8 cellular contexts compared by ENCODE assay signal in the genomic region with DNA sequence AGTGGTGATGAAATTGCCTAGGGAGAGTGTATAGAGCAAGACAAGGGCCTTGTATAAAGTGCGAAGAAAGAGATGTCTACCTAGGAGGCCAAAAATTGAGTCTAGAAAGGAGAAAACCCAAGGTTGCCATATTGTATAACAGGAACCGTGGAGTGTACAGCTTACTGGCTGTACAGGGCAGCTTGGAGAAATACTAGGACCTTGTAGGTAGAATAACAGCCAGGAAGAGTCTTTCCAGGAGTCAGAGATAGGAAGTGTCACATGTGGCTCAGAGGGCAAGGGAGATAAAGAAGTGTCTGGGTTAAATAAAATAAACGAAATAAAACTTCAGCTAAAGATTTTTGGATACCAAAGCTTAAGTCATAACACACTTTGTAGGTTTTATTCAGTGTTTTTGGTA.
"Had no signal": no experiment of that assay in that cellular context is flagged by ENCODE, and none has a peak within 500 bp of the region (broad histone marks: within the 10 kb centered on the region; RNA-seq: fewer than 3 reads in every experiment).

No MANE protein-coding gene starts in this region.

- H3K4me1 Mint-ChIP-seq: H9 had no signal

- H3K27me3 Mint-ChIP-seq: IgD-negative memory B cell had no signal

- H3K27ac Mint-ChIP-seq: GM23338, H9, IgD-negative memory B cell had no signal

- FAIRE-seq: H1, H54, HepG2, HTR-8/SVneo had no signal

- DNase-seq: H9, HCEC 1CT had no signal

- H3K4me2 ChIP-seq: GM23338 had no signal

- ATAC-seq: GM23338, HepG2 had no signal

- H3K4me3 Mint-ChIP-seq: GM23338, H9, IgD-negative memory B cell had no signal

- H3K4me3 ChIP-seq: GM23338 had no signal

- H3K9me3 Mint-ChIP-seq: GM23338, H9 had no signal

- H2AFZ ChIP-seq: GM23338 had no signal
